8 cellular contexts compared by ENCODE assay signal in the genomic region with DNA sequence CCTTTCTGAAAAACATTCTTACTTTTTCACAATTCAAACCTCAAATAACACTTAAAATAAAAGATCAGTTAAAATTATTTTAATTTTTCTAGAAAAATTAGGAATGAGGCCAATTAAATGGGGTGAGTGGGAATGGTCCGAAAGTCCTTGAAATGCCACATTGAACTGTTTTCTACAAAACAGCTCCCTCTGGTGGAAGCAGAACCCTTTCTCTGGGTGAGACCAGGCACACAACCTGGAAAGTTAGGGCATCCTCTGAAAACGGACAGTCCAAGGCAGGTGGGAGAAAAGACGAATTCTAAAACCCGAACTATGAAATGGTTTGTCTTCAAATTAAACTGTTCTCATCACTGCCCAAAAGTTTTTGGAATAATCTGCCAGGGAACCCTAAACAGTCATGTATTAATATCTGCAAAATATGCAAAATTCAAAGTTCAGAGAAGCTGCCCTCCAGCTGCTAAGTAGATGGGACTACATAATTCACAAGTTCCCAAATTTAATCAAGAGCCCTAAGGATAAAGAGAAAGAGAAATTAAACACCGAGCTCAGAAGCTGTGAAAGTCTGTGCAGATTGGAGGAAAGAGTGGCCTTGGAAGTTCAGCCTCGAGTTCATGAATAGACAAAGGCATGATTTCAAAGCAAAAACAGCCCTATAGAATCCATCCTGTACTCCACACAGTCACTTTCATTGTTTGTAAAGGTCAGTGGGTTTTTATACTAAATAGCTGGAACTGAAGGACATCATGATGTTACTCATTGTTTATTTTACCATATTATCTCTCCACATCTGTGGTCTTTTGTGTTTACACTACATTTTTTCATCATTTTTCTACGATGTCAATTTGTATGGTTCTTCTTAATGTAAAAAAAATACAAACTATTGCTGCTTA.
DNase-seq lines count a peak whose midpoint lies in the region; FAIRE-seq and TF ChIP-seq lines count a peak whose summit lies in the region.

No MANE protein-coding gene starts in this region.

- peak overlapping the region; percentile 41 for H3K9ac ChIP-seq in astrocyte (ENCODE audit: low read length)

- no peak overlapping the region for H3K27ac Mint-ChIP-seq in astrocyte (ENCODE audit: unreplicated experiment)

- no peaks in the 10 kb centered on the region for H4K20me1 ChIP-seq in astrocyte (ENCODE audit: insufficient read depth, low read length)

- H3K4me3 Mint-ChIP-seq in astrocyte (ENCODE audit: unreplicated experiment) = no peak overlapping the region

- no peaks in the 10 kb centered on the region for H3K79me2 ChIP-seq in astrocyte (ENCODE audit: insufficient read depth, low read length)

- H3K36me3 ChIP-seq in astrocyte (ENCODE audit: insufficient read depth, low read length) = no peaks in the 10 kb centered on the region

- H3K4me1 ChIP-seq in astrocyte (ENCODE audit: insufficient read depth, low read length) = peaks cover 7% of the 10 kb centered on the region

- no peaks in the 10 kb centered on the region for H3K36me3 Mint-ChIP-seq in astrocyte (ENCODE audit: low read depth, unreplicated experiment)

- H3K27me3 ChIP-seq in astrocyte (ENCODE audit: insufficient read depth, low read length) = no peaks in the 10 kb centered on the region

- TF ChIP-seq CTCF in AG09309 (IDR thresholded peaks at IDR 0.05; ENCODE audit: control insufficient read depth, insufficient read depth, low read depth, low read length, missing control alignments) (peak; percentile 79), GM12874 (IDR thresholded peaks at IDR 0.05; ENCODE audit: insufficient read depth, low read depth, low read length) (peak; percentile 64), astrocyte (IDR thresholded peaks at IDR 0.05; ENCODE audit: insufficient read depth, low read depth, low read length) (peak; percentile 69)

- H3K9me3 Mint-ChIP-seq in astrocyte (ENCODE audit: unreplicated experiment) = peaks cover 2% of the 10 kb centered on the region

- no peak overlapping the region for H2AFZ ChIP-seq in astrocyte (ENCODE audit: low read depth, low read length)

- peak overlapping the region; percentile 37 for H3K27ac ChIP-seq in astrocyte (ENCODE audit: low read depth, low read length)

- no peaks in the 10 kb centered on the region for H3K9me3 ChIP-seq in astrocyte (ENCODE audit: insufficient read depth, low read depth, low read length)

- H3K4me1 Mint-ChIP-seq in astrocyte (ENCODE audit: low read depth, unreplicated experiment) = peaks cover 10% of the 10 kb centered on the region

- peak overlapping the region; percentile 55 for H3K4me2 ChIP-seq in astrocyte (ENCODE audit: low read length)

- peak; percentile 7 for DNase-seq in AG09309 (ENCODE audit: low read depth)
- DNase-seq in NCI-H146 treated with DMSO at 0.1 percent for 48 hours (lab: John Stamatoyannopoulos, UW; ENCODE audit: unreplicated experiment) = peak; percentile 24
- DNase-seq in astrocyte (ENCODE audit: low read depth) = peak; percentile 23
- peak; percentile 46 to 76 for DNase-seq in hippocampal formation (lab: John Stamatoyannopoulos, UW)
- peak; percentile 1 for DNase-seq in stimulated activated CD8-positive, alpha-beta memory T cell treated with anti-CD3 and anti-CD28 coated beads, Interleukin-15, amount 100 ng/mL, for 1 hour (ENCODE audit: low read depth)
- no peak for DNase-seq in DMS153 treated with DMSO at 0.1 percent for 48 hours (lab: John Stamatoyannopoulos, UW; ENCODE audit: unreplicated experiment)
- no peak for DNase-seq in NCI-H774 (lab: John Stamatoyannopoulos, UW)

- H3K4me3 ChIP-seq in AG09309 (ENCODE audit: control insufficient read depth, low read depth, low read length) = no peak overlapping the region
- H3K4me3 ChIP-seq in astrocyte (ENCODE audit: insufficient read depth, low read depth, low read length) = no peak overlapping the region

- no peaks in the 10 kb centered on the region for H3K27me3 Mint-ChIP-seq in astrocyte (ENCODE audit: low read depth, unreplicated experiment)

- FAIRE-seq in astrocyte (lab: Jason Lieb, UNC) = peak; percentile 23

Comparison
In these comparisons a context has a peak if more than half of its experiments do, and no peak if none do; other contexts are left out.
1. DNase-seq: peak in AG09309 (single experiment), NCI-H146 treated with DMSO at 0.1 percent for 48 hours (single experiment), astrocyte (single experiment), hippocampal formation (2 of 2) and stimulated activated CD8-positive, alpha-beta memory T cell treated with anti-CD3 and anti-CD28 coated beads, Interleukin-15, amount 100 ng/mL, for 1 hour (single experiment); none in DMS153 treated with DMSO at 0.1 percent for 48 hours (single experiment) and NCI-H774 (single experiment).
2. Peak in every context shown above with its lines, with median percentiles within 50 percentile points of each other: CTCF ChIP-seq.